In genomic region chr3:42257007-42257406, GRCh38 we compare ENCODE assay signal across 1 cellular context.
TF ChIP-seq lines count a peak whose summit lies in the region.

No MANE protein-coding gene starts in this region.

TF ChIP-seq in HCT116, 20 proteins besides CTCF, POLR2A, EP300 and RAD21:
- TF ChIP-seq ZBTB33 (IDR thresholded peaks at IDR 0.05; ENCODE audit: extremely low read depth, insufficient replicate concordance, low read length) (no peak), MAX (IDR thresholded peaks at IDR 0.05) (no peak), SP1 (IDR thresholded peaks at IDR 0.05; ENCODE audit: low read depth) (no peak), SIN3A (IDR thresholded peaks at IDR 0.05; ENCODE audit: low read depth) (no peak), REST (IDR thresholded peaks at IDR 0.05; ENCODE audit: low read depth) (no peak), SRF (IDR thresholded peaks at IDR 0.05; ENCODE audit: low read depth) (no peak), EGR1 (IDR thresholded peaks at IDR 0.05; ENCODE audit: low read depth) (no peak), ATF3 (IDR thresholded peaks at IDR 0.05) (no peak)
